Comparison of ENCODE assay signal across 8 cellular contexts in genomic region chr1:153991151-153991472, GRCh38. TPM values are rescaled to one million over a fixed set of nuclear protein-coding genes. Genes with fewer than 3 reads are reported as not detected.
DNase-seq lines count a peak whose midpoint lies in the region; ATAC-seq and FAIRE-seq lines count a peak whose summit lies in the region.

No MANE protein-coding gene starts in this region.

- peak overlapping the region; percentile 99 for H3K9ac ChIP-seq in HUES64 (ENCODE audit: low read depth, low read length)

- H3K4me1 Mint-ChIP-seq in activated naive CD8-positive, alpha-beta T cell treated with anti-CD3 and anti-CD28 coated beads, Interleukin-2, amount 50 U/mL, for 24 hours, result peaks cover 49% of the 10 kb centered on the region
- peaks cover 38 to 55% of the 10 kb centered on the region in 2 donors for H3K4me1 Mint-ChIP-seq in immature natural killer cell
- H3K4me1 Mint-ChIP-seq in stimulated activated naive CD8-positive, alpha-beta T cell treated with anti-CD3 and anti-CD28 coated beads, Interleukin-15, amount 100 ng/mL, for 72 hours, result peaks cover 50% of the 10 kb centered on the region

- FAIRE-seq in urothelium cell line (lab: Jason Lieb, UNC), result no peak

- peak overlapping the region; percentile 97 for H3K4me3 Mint-ChIP-seq in activated naive CD8-positive, alpha-beta T cell treated with anti-CD3 and anti-CD28 coated beads, Interleukin-2, amount 50 U/mL, for 24 hours
- H3K4me3 Mint-ChIP-seq in immature natural killer cell, result peak overlapping the region; percentile 95 to 99 (median 98)
- peak overlapping the region; percentile 83 to 96 for H3K4me3 Mint-ChIP-seq in stimulated activated naive CD8-positive, alpha-beta T cell treated with anti-CD3 and anti-CD28 coated beads, Interleukin-15, amount 100 ng/mL, for 72 hours

- H3K4me1 ChIP-seq in HUES64 (ENCODE audit: insufficient read depth, low read length), result peaks cover 6% of the 10 kb centered on the region; the same call in 1 of the 2 replicates

- peaks cover 47% of the 10 kb centered on the region for H3K36me3 Mint-ChIP-seq in activated naive CD8-positive, alpha-beta T cell treated with anti-CD3 and anti-CD28 coated beads, Interleukin-2, amount 50 U/mL, for 24 hours (ENCODE audit: low read depth)
- peaks cover 20 to 27% (median 25%) of the 10 kb centered on the region in 3 donors for H3K36me3 Mint-ChIP-seq in immature natural killer cell

- ATAC-seq in activated naive CD8-positive, alpha-beta T cell treated with anti-CD3 and anti-CD28 coated beads, Interleukin-2, amount 50 U/mL, for 24 hours, result no peak
- no peak for ATAC-seq in stimulated activated naive CD8-positive, alpha-beta T cell treated with anti-CD3 and anti-CD28 coated beads, Interleukin-15, amount 100 ng/mL, for 72 hours
- no peak for ATAC-seq in esophagus mucosa

- peak overlapping the region; percentile 98 for H3K27ac Mint-ChIP-seq in activated naive CD8-positive, alpha-beta T cell treated with anti-CD3 and anti-CD28 coated beads, Interleukin-2, amount 50 U/mL, for 24 hours
- H3K27ac Mint-ChIP-seq in immature natural killer cell, result peak overlapping the region; percentile 98 to 100 (median 99)
- H3K27ac Mint-ChIP-seq in stimulated activated naive CD8-positive, alpha-beta T cell treated with anti-CD3 and anti-CD28 coated beads, Interleukin-15, amount 100 ng/mL, for 72 hours, result peak overlapping the region; percentile 99 to 100

- H3K27ac ChIP-seq in HUES64 (ENCODE audit: low read depth, low read length), result peak overlapping the region; percentile 95

- no peaks in the 10 kb centered on the region for H3K9me3 ChIP-seq in HUES64 (ENCODE audit: insufficient read depth, low read depth, low read length)

- H3K36me3 ChIP-seq in HUES64 (ENCODE audit: insufficient read depth, low read length), result peaks cover 47% of the 10 kb centered on the region

- WGBS in HUES64, result 7% methylated on average over 4 of the region's 6 CpGs

- H3K27me3 Mint-ChIP-seq in activated naive CD8-positive, alpha-beta T cell treated with anti-CD3 and anti-CD28 coated beads, Interleukin-2, amount 50 U/mL, for 24 hours, result no peaks in the 10 kb centered on the region
- peaks cover 7 to 21% (median 7%) of the 10 kb centered on the region in 3 donors for H3K27me3 Mint-ChIP-seq in immature natural killer cell (ENCODE audit: low read depth in 3 of 3)
- no peaks in the 10 kb centered on the region for H3K27me3 Mint-ChIP-seq in stimulated activated naive CD8-positive, alpha-beta T cell treated with anti-CD3 and anti-CD28 coated beads, Interleukin-15, amount 100 ng/mL, for 72 hours

- H3K27me3 ChIP-seq in HUES64 (ENCODE audit: insufficient read depth, low read length), result no peaks in the 10 kb centered on the region

- H3K4me3 ChIP-seq in HUES64 (ENCODE audit: low read length), result peak overlapping the region; percentile 91

- no peak for DNase-seq in activated naive CD8-positive, alpha-beta T cell treated with anti-CD3 and anti-CD28 coated beads, Interleukin-2, amount 50 U/mL, for 24 hours
- DNase-seq in immature natural killer cell, result no peak
- no peak for DNase-seq in stimulated activated naive CD8-positive, alpha-beta T cell treated with anti-CD3 and anti-CD28 coated beads, Interleukin-15, amount 100 ng/mL, for 72 hours
- no peak for DNase-seq in urothelium cell line (ENCODE audit: low spot score)
- DNase-seq in NCI-H1436 treated with DMSO at 0.1 percent for 48 hours (lab: John Stamatoyannopoulos, UW), result no peak
- no peak for DNase-seq in DMS114 treated with DMSO at 0.1 percent for 48 hours (lab: John Stamatoyannopoulos, UW; ENCODE audit: unreplicated experiment)

- no peaks in the 10 kb centered on the region for H3K9me3 Mint-ChIP-seq in activated naive CD8-positive, alpha-beta T cell treated with anti-CD3 and anti-CD28 coated beads, Interleukin-2, amount 50 U/mL, for 24 hours
- H3K9me3 Mint-ChIP-seq in immature natural killer cell, result no peaks in the 10 kb centered on the region
- no peaks in the 10 kb centered on the region for H3K9me3 Mint-ChIP-seq in stimulated activated naive CD8-positive, alpha-beta T cell treated with anti-CD3 and anti-CD28 coated beads, Interleukin-15, amount 100 ng/mL, for 72 hours

RNA-seq across cellular contexts. Expression of gene RPS27, which starts 0.6 kb away (rescaled TPM):
- polyA plus RNA-seq in HUES64 (2013, experiment 1 of 2), result 7,022 TPM
- polyA plus RNA-seq in HUES64 (2013, experiment 2 of 2), result 7,214 TPM
- polyA plus RNA-seq in immature natural killer cell, result over 10,000 TPM in 1 of 3 donors, 1,000 to 10,000 TPM in 2; 7,421 to 15,806 (median 9,939) TPM
- 1,798 TPM for total RNA-seq in esophagus mucosa

RNA-seq across cellular contexts. Expression of gene RAB13, which starts 5.0 kb away (rescaled TPM):
- 128 TPM for polyA plus RNA-seq in HUES64 (2013, experiment 1 of 2)
- 128 TPM for polyA plus RNA-seq in HUES64 (2013, experiment 2 of 2)
- polyA plus RNA-seq in immature natural killer cell, result not detected
- total RNA-seq in esophagus mucosa, result 60.5 TPM

RNA-seq across cellular contexts. Expression of gene JTB, which starts 13.6 kb away (rescaled TPM):
- 86.4 TPM for polyA plus RNA-seq in HUES64 (2013, experiment 1 of 2)
- polyA plus RNA-seq in HUES64 (2013, experiment 2 of 2), result 72.2 TPM
- polyA plus RNA-seq in immature natural killer cell, result 100 to 1,000 TPM; 365 to 460 (median 440) TPM
- total RNA-seq in esophagus mucosa, result 73.2 TPM

RNA-seq across cellular contexts. Expression of gene CREB3L4, which starts 23.4 kb away (rescaled TPM):
- polyA plus RNA-seq in HUES64 (2013, experiment 1 of 2), result 17.2 TPM
- 18.1 TPM for polyA plus RNA-seq in HUES64 (2013, experiment 2 of 2)
- polyA plus RNA-seq in immature natural killer cell, result 10 to 100 TPM; 10.0 to 17.6 (median 15.2) TPM
- total RNA-seq in esophagus mucosa, result 7.6 TPM

RNA-seq across cellular contexts. Expression of gene SLC39A1, which starts 27.8 kb away (rescaled TPM):
- polyA plus RNA-seq in HUES64 (2013, experiment 1 of 2), result 148 TPM
- 147 TPM for polyA plus RNA-seq in HUES64 (2013, experiment 2 of 2)
- 10 to 100 TPM; 52.3 to 84.8 (median 54.6) TPM for polyA plus RNA-seq in immature natural killer cell
- 42.3 TPM for total RNA-seq in esophagus mucosa
